8 cellular contexts compared by ENCODE assay signal in the genomic region with DNA sequence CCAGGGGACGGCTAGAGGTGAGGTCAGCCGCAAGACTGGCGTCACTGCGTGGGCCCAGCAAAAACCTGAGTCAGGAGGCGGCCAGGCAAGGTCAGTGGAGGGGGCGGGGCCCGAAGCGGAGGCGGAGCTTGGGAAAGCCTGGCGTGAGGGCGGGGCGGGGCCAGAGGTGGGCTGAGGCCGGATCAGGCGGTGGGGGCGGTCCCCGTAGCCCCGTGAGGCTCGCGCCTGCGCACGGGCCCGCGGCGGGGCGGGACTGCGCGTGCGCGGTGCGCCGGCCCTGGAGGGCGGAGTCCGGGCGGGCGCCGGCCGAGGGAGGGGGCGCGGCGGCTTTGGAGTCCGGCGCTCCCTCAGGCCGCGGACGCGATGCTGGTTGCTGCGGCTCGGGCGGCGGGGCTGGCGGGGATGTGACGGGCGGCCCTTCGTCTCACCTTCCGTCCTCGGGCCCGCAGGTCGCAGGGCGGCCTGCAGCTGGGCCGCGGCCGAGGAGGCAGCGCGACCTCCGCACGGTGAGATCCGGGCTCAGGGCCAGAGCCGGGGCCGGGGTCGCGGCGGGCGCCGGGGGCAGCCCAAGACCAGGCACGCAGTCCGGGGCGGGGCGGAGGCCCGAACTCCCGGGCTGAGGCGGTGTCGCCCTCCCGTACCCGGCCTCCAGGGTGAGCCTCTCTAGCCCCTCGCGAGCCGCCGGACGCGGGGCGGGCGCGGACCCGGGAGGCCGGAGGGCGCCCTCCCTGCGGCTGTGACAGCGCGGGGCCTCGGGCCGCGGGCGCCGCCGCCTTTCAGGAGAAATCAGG. TPM values are rescaled to one million over a fixed set of nuclear protein-coding genes. Genes with fewer than 3 reads are reported as not detected.
DNase-seq lines count a peak whose midpoint lies in the region; ATAC-seq, FAIRE-seq and TF ChIP-seq lines count a peak whose summit lies in the region.

A gene with protein sequence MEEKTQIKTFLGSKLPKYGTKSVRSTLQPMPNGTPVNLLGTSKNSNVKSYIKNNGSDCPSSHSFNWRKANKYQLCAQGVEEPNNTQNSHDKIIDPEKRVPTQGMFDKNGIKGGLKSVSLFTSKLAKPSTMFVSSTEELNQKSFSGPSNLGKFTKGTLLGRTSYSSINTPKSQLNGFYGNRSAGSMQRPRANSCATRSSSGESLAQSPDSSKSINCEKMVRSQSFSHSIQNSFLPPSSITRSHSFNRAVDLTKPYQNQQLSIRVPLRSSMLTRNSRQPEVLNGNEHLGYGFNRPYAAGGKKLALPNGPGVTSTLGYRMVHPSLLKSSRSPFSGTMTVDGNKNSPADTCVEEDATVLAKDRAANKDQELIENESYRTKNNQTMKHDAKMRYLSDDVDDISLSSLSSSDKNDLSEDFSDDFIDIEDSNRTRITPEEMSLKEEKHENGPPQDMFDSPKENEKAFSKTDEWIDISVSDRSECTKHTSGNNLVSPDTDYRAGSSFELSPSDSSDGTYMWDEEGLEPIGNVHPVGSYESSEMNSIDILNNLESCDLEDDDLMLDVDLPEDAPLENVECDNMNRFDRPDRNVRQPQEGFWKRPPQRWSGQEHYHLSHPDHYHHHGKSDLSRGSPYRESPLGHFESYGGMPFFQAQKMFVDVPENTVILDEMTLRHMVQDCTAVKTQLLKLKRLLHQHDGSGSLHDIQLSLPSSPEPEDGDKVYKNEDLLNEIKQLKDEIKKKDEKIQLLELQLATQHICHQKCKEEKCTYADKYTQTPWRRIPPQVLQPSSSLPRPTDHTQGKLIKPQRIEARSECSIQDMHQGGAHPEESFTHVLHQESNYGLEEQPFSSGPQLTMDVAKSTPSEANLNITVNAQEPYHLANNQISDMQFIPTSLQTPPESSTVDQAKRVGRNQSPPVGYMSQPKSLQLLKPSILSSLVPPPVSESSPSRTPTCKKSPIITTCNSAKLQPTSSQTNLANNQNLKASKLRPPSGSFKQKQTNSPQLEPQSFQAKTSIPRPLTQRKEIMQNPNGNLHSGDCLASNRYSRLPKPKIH (plus strand): TSS at position 287 of the 791 bp plus-strand sequence. CDS start 42,464 bp downstream, outside the sequence.

- H3K4me1 ChIP-seq in duodenal mucosa (ENCODE audit: control insufficient read depth in 1 of 2, insufficient read depth in 2 of 2, low read length in 2 of 2): peaks cover 10 to 24% of the 10 kb centered on the region in 2 donors
- peaks cover 33% of the 10 kb centered on the region for H3K4me1 ChIP-seq in lower lobe of right lung

- peak within 1 kb of the TSS; percentile 76 for H3K4me3 ChIP-seq in duodenal mucosa (ENCODE audit: low read depth in 1 of 2, low read length in 2 of 2)
- H3K4me3 ChIP-seq in lower lobe of right lung: peak within 1 kb of the TSS; percentile 80

- H3K27ac ChIP-seq in duodenal mucosa (ENCODE audit: low read depth, low read length) (peak within 1 kb of the TSS; percentile 87), lower lobe of right lung (peak within 1 kb of the TSS; percentile 96)

- H3K9me3 Mint-ChIP-seq in activated CD8-positive, alpha-beta T cell treated with anti-CD3 and anti-CD28 coated beads for 36 hours: no peaks in the 10 kb centered on the region

- peaks cover 20% of the 10 kb centered on the region for H3K4me1 Mint-ChIP-seq in activated CD8-positive, alpha-beta T cell treated with anti-CD3 and anti-CD28 coated beads for 36 hours (ENCODE audit: low read depth)

- FAIRE-seq in GM19239 (lab: Jason Lieb, UNC): peak; percentile 87

- intact Hi-C loops in activated CD8-positive, alpha-beta T cell treated with anti-CD3 and anti-CD28 coated beads for 36 hours (cut with micrococcal nuclease): no loop called here
- intact Hi-C loops in lower lobe of right lung (cut with DNase I): no loop called here

- POLR2A ChIA-PET in activated CD8-positive, alpha-beta T cell treated with anti-CD3 and anti-CD28 coated beads for 36 hours (lab: Charles Lee): interaction anchor here (0.6 to 2.4 kb wide), 13 partner anchors 9 to 210 kb away, joined by 3 to 13 read pairs (median 3); no protein-coding TSS in a partner anchor

- H3K27me3 Mint-ChIP-seq in activated CD8-positive, alpha-beta T cell treated with anti-CD3 and anti-CD28 coated beads for 36 hours: no peaks in the 10 kb centered on the region

- H3K36me3 ChIP-seq in duodenal mucosa (ENCODE audit: control insufficient read depth in 1 of 2, insufficient read depth in 2 of 2, low read length in 2 of 2) (no peaks in the 10 kb centered on the region), lower lobe of right lung (no peaks in the 10 kb centered on the region)

- ATAC-seq in HG03442 (IDR thresholded peaks at IDR 0.05; ENCODE audit: unreplicated experiment) (peak; percentile 62), lower lobe of right lung (peak; percentile 97 to 99)
- ATAC-seq in activated CD8-positive, alpha-beta T cell treated with anti-CD3 and anti-CD28 coated beads for 36 hours: peak; percentile 80

- CTCF ChIA-PET in activated CD8-positive, alpha-beta T cell treated with anti-CD3 and anti-CD28 coated beads for 36 hours (lab: Charles Lee): interaction anchor here (0.7 to 4.2 kb wide), 11 partner anchors 12 to 209 kb away, joined by 3 to 19 read pairs (median 6); no protein-coding TSS in a partner anchor

- TF ChIP-seq CTCF in activated CD8-positive, alpha-beta T cell treated with anti-CD3 and anti-CD28 coated beads for 36 hours (IDR thresholded peaks at IDR 0.05): no peak
- peak; percentile 21 for TF ChIP-seq CTCF in lower lobe of right lung (IDR thresholded peaks at IDR 0.05)

- DNase-seq in CD1c-positive myeloid dendritic cell (ENCODE audit: extremely low spot score) (peak; percentile 98), GM19239 (ENCODE audit: insufficient read length, low spot score) (peak; percentile 84), NCI-H82 treated with DMSO at 0.1 percent for 48 hours (lab: John Stamatoyannopoulos, UW; ENCODE audit: unreplicated experiment) (peak; percentile 56), lower lobe of right lung (peak; percentile 99)
- DNase-seq in activated CD8-positive, alpha-beta T cell treated with anti-CD3 and anti-CD28 coated beads for 36 hours: peak; percentile 99
- peak; percentile 77 to 90 (median 84) for DNase-seq in stimulated activated CD4-positive, alpha-beta T cell treated with anti-CD3 and anti-CD28 coated beads, TNF-alpha, amount 100 ng/mL, for 1 hour (ENCODE audit: low read depth in 3 of 3, low spot score in 1 of 3)

- peak within 1 kb of the TSS; percentile 76 to 83 for H3K9ac ChIP-seq in duodenal mucosa (ENCODE audit: low read depth in 1 of 2, low read length in 2 of 2)

- peak within 1 kb of the TSS; percentile 89 for H3K4me3 Mint-ChIP-seq in activated CD8-positive, alpha-beta T cell treated with anti-CD3 and anti-CD28 coated beads for 36 hours

- H3K27me3 ChIP-seq in duodenal mucosa (ENCODE audit: control insufficient read depth in 1 of 2, insufficient read depth in 2 of 2, low read length in 2 of 2): no peaks in the 10 kb centered on the region
- no peaks in the 10 kb centered on the region for H3K27me3 ChIP-seq in lower lobe of right lung (ENCODE audit: low read depth)

- no peaks in the 10 kb centered on the region for H3K9me3 ChIP-seq in duodenal mucosa (ENCODE audit: control insufficient read depth in 1 of 2, low read length in 2 of 2)
- no peaks in the 10 kb centered on the region for H3K9me3 ChIP-seq in lower lobe of right lung

- H3K27ac Mint-ChIP-seq in activated CD8-positive, alpha-beta T cell treated with anti-CD3 and anti-CD28 coated beads for 36 hours: peak within 1 kb of the TSS; percentile 94

- H3K36me3 Mint-ChIP-seq in activated CD8-positive, alpha-beta T cell treated with anti-CD3 and anti-CD28 coated beads for 36 hours (ENCODE audit: low read depth): peaks cover 10% of the 10 kb centered on the region

RNA-seq across cellular contexts. Expression of the gene that starts here (rescaled TPM):
- 10 to 100 TPM; 56.9 to 57.5 TPM for total RNA-seq in activated CD8-positive, alpha-beta T cell treated with anti-CD3 and anti-CD28 coated beads for 36 hours
- total RNA-seq in lower lobe of right lung: 66.1 TPM

Comparison
In these comparisons a context has a peak if more than half of its experiments do, and no peak if none do; other contexts are left out.
1. Peak in every context shown above with its lines: DNase-seq, ATAC-seq, H3K4me3 ChIP-seq and H3K27ac ChIP-seq.